18 cellular contexts compared by ENCODE assay signal in genomic region chr15:32829441-32829840, GRCh38.
"Had no signal": no experiment of that assay in that cellular context is flagged by ENCODE, and none has a peak within 500 bp of the region (broad histone marks: within the 10 kb centered on the region; RNA-seq: fewer than 3 reads in every experiment).

No MANE protein-coding gene starts in this region.

- ATAC-seq: foreskin keratinocyte; left lung; naive thymus-derived CD8-positive, alpha-beta T cell; upper lobe of right lung had no signal

- H3K27ac Mint-ChIP-seq: activated naive CD8-positive, alpha-beta T cell; naive thymus-derived CD8-positive, alpha-beta T cell; neural progenitor cell; stimulated activated naive CD8-positive, alpha-beta T cell treated with anti-CD3 and anti-CD28 coated beads, Interleukin-15, Interleukin-2, amounts not matched to agents 100 ng/mL and 50 ng/mL, for 24 hours had no signal

- DNase-seq: activated CD4-positive, alpha-beta T cell treated with anti-CD3 and anti-CD28 coated beads for 1 hour; activated CD4-positive, alpha-beta T cell treated with anti-CD3 and anti-CD28 coated beads, Interleukin-2, amount 50 U/mL, for 1 hour; activated naive CD4-positive, alpha-beta T cell; activated T-cell treated with anti-CD3 and anti-CD28 coated beads, Interleukin-2, amount 50 U/mL, for 1 hour; cerebellar nuclear complex; cortex of kidney; foreskin keratinocyte; glutamatergic neuron; kidney glomerular epithelial cell; left lung; naive thymus-derived CD8-positive, alpha-beta T cell; substantia nigra; T-helper 9 cell; thyroid gland; upper lobe of right lung had no signal

- H3K4me3 Mint-ChIP-seq: activated naive CD8-positive, alpha-beta T cell; naive thymus-derived CD8-positive, alpha-beta T cell; neural progenitor cell; stimulated activated naive CD8-positive, alpha-beta T cell treated with anti-CD3 and anti-CD28 coated beads, Interleukin-15, Interleukin-2, amounts not matched to agents 100 ng/mL and 50 ng/mL, for 24 hours had no signal

- H3K9me3 Mint-ChIP-seq: neural progenitor cell; stimulated activated naive CD8-positive, alpha-beta T cell treated with anti-CD3 and anti-CD28 coated beads, Interleukin-15, Interleukin-2, amounts not matched to agents 100 ng/mL and 50 ng/mL, for 24 hours had no signal

- H3K36me3 Mint-ChIP-seq: activated naive CD8-positive, alpha-beta T cell had no signal
